In the genomic region with DNA sequence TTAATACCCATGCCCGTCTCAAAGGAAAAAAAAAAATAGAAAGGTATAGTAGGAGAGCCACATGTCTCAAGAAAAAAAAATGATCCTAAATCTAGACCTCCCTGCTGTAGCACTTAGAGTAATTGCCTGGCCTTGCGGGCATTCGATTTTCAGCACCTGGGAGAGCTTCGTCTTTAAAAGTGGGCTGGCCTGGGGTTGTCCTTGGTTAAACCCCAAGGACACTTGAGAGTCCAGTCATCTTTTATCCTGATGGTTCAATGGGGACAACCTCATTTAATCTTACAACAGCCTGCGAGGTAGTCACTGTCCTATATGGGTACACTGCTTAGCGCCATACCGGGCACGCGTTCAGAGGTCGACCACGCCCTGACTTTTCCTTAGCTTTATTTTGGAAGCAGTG, we compare ENCODE assay signal across 8 cellular contexts.
DNase-seq lines count a peak whose midpoint lies in the region; ATAC-seq, FAIRE-seq and TF ChIP-seq lines count a peak whose summit lies in the region.

No MANE protein-coding gene starts in this region.

- ATAC-seq in CD4-positive, CD25-positive, alpha-beta regulatory T cell (ENCODE audit: low read depth in 2 of 2) = no peak
- ATAC-seq in HG02678 (IDR thresholded peaks at IDR 0.05; ENCODE audit: unreplicated experiment) (peak; percentile 3), lower lobe of right lung (peak in 1 of 2 donors; percentile 9)

- no peaks in the 10 kb centered on the region for H3K36me3 ChIP-seq in CD4-positive, CD25-positive, alpha-beta regulatory T cell (ENCODE audit: control insufficient read depth, insufficient read depth, low read length)
- H3K36me3 ChIP-seq in lower lobe of right lung = no peaks in the 10 kb centered on the region

- no peaks in the 10 kb centered on the region for H3K36me3 Mint-ChIP-seq in CD4-positive, CD25-positive, alpha-beta regulatory T cell
- no peaks in the 10 kb centered on the region for H3K36me3 Mint-ChIP-seq in brain

- peaks cover 15% of the 10 kb centered on the region for H3K4me1 ChIP-seq in CD4-positive, CD25-positive, alpha-beta regulatory T cell (ENCODE audit: control insufficient read depth, insufficient read depth, low read length, poor library complexity, severe bottlenecking)
- peaks cover 18% of the 10 kb centered on the region for H3K4me1 ChIP-seq in lower lobe of right lung

- H3K4me3 ChIP-seq in CD4-positive, CD25-positive, alpha-beta regulatory T cell (ENCODE audit: low read depth, low read length) = peak overlapping the region; percentile 71
- H3K4me3 ChIP-seq in lower lobe of right lung = peak overlapping the region; percentile 47

- peaks cover 49% of the 10 kb centered on the region for H3K27me3 Mint-ChIP-seq in CD4-positive, CD25-positive, alpha-beta regulatory T cell
- peaks cover 41% of the 10 kb centered on the region for H3K27me3 Mint-ChIP-seq in brain

- no peak overlapping the region for H3K27ac ChIP-seq in CD4-positive, CD25-positive, alpha-beta regulatory T cell (ENCODE audit: insufficient read depth, low read length, poor library complexity, severe bottlenecking)
- H3K27ac ChIP-seq in lower lobe of right lung = no peak overlapping the region

- TF ChIP-seq CTCF in brain (conservative IDR thresholded peaks at IDR 0.05) = no peak
- no peak for TF ChIP-seq CTCF in lower lobe of right lung (IDR thresholded peaks at IDR 0.05)

- H3K9me3 Mint-ChIP-seq in CD4-positive, CD25-positive, alpha-beta regulatory T cell = peaks cover 0 to 2% (median 0%) of the 10 kb centered on the region in 7 donors
- peaks cover 0 to 3% (median 0%) of the 10 kb centered on the region in 5 experiments for H3K9me3 Mint-ChIP-seq in brain

- no peak for DNase-seq in CD4-positive, CD25-positive, alpha-beta regulatory T cell
- no peak for DNase-seq in lower lobe of right lung
- DNase-seq in EL = no peak
- no peak for DNase-seq in DMS 273 (lab: John Stamatoyannopoulos, UW; ENCODE audit: unreplicated experiment)
- no peak for DNase-seq in NCI-H1436 (lab: John Stamatoyannopoulos, UW)
- no peak for DNase-seq in GM12892 (ENCODE audit: insufficient read length)

- H3K4me3 Mint-ChIP-seq in CD4-positive, CD25-positive, alpha-beta regulatory T cell = peak overlapping the region in 3 of 4 donors; percentile 53 to 77 (median 75)
- H3K4me3 Mint-ChIP-seq in brain = peak overlapping the region; percentile 38 to 85 (median 80)

- intact Hi-C loops in lower lobe of right lung (cut with DNase I) = no loop called here

- FAIRE-seq in GM12892 (lab: Jason Lieb, UNC) = no peak

- H3K27me3 ChIP-seq in CD4-positive, CD25-positive, alpha-beta regulatory T cell (ENCODE audit: control insufficient read depth, insufficient read depth, low read length) = peaks cover 52% of the 10 kb centered on the region
- peaks cover 23% of the 10 kb centered on the region for H3K27me3 ChIP-seq in lower lobe of right lung (ENCODE audit: low read depth)

- no peak overlapping the region for H3K27ac Mint-ChIP-seq in CD4-positive, CD25-positive, alpha-beta regulatory T cell
- H3K27ac Mint-ChIP-seq in brain = peak overlapping the region in 1 of 5 experiments; percentile 37

- no peak for TF ChIP-seq POLR2A in GM12892 (IDR thresholded peaks at IDR 0.05; ENCODE audit: low read depth, low read length)

- peaks cover 0 to 31% (median 17%) of the 10 kb centered on the region in 4 donors for H3K4me1 Mint-ChIP-seq in CD4-positive, CD25-positive, alpha-beta regulatory T cell
- peaks cover 56% of the 10 kb centered on the region for H3K4me1 Mint-ChIP-seq in brain

- no peaks in the 10 kb centered on the region for H3K9me3 ChIP-seq in CD4-positive, CD25-positive, alpha-beta regulatory T cell (ENCODE audit: control insufficient read depth in 2 of 2, low read length in 2 of 2)
- H3K9me3 ChIP-seq in lower lobe of right lung = no peaks in the 10 kb centered on the region
